ENCODE assay signal across 1 cellular context in the genomic region with DNA sequence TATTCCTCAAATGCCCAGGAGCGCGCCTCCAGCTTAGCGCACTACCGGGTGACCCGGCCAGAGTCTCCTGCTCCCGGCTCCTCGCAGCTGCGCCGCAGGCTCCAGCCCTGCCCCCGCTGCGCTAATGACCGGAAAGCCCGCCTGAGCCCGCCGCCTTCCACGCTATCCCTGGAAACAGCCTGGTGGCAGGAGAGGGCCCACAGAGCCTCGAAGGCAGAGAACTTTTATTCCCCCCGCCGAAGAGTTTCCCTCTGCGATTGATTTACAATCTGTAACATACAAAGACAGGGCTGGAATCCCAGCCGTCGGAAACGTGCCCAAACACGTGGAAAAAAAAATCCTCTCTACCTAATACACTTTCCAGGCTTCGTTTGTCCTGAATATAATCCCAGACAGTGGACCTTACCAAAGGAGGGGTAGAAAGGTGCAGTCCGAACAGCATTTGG.
A peak's percentile ranks its signal among the peaks of the same experiment; 100 is the strongest.
TF ChIP-seq lines count a peak whose summit lies in the region.

No MANE protein-coding gene starts in this region.

TF ChIP-seq in HepG2, 621 proteins besides CTCF, POLR2A, EP300 and RAD21 (continues in another document):
- no peak for TF ChIP-seq ZNF136 (CRISPR knock-in tag; IDR thresholded peaks at IDR 0.05; ENCODE audit: low read depth)
- TF ChIP-seq, protein P1, sequence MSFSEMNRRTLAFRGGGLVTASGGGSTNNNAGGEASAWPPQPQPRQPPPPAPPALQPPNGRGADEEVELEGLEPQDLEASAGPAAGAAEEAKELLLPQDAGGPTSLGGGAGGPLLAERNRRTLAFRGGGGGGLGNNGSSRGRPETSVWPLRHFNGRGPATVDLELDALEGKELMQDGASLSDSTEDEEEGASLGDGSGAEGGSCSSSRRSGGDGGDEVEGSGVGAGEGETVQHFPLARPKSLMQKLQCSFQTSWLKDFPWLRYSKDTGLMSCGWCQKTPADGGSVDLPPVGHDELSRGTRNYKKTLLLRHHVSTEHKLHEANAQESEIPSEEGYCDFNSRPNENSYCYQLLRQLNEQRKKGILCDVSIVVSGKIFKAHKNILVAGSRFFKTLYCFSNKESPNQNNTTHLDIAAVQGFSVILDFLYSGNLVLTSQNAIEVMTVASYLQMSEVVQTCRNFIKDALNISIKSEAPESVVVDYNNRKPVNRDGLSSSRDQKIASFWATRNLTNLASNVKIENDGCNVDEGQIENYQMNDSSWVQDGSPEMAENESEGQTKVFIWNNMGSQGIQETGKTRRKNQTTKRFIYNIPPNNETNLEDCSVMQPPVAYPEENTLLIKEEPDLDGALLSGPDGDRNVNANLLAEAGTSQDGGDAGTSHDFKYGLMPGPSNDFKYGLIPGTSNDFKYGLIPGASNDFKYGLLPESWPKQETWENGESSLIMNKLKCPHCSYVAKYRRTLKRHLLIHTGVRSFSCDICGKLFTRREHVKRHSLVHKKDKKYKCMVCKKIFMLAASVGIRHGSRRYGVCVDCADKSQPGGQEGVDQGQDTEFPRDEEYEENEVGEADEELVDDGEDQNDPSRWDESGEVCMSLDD (CRISPR knock-in tag; IDR thresholded peaks at IDR 0.05; ENCODE audit: borderline replicate concordance), result no peak
- TF ChIP-seq NCOA5 (CRISPR knock-in tag; IDR thresholded peaks at IDR 0.05), result no peak
- TF ChIP-seq ATAD3A (CRISPR knock-in tag; IDR thresholded peaks at IDR 0.05), result no peak
- TF ChIP-seq NCOR1 (IDR thresholded peaks at IDR 0.05; ENCODE audit: borderline replicate concordance, low read length), result no peak
- no peak for TF ChIP-seq ZNF235 (CRISPR knock-in tag; IDR thresholded peaks at IDR 0.05; ENCODE audit: borderline replicate concordance)
- TF ChIP-seq, protein P2, sequence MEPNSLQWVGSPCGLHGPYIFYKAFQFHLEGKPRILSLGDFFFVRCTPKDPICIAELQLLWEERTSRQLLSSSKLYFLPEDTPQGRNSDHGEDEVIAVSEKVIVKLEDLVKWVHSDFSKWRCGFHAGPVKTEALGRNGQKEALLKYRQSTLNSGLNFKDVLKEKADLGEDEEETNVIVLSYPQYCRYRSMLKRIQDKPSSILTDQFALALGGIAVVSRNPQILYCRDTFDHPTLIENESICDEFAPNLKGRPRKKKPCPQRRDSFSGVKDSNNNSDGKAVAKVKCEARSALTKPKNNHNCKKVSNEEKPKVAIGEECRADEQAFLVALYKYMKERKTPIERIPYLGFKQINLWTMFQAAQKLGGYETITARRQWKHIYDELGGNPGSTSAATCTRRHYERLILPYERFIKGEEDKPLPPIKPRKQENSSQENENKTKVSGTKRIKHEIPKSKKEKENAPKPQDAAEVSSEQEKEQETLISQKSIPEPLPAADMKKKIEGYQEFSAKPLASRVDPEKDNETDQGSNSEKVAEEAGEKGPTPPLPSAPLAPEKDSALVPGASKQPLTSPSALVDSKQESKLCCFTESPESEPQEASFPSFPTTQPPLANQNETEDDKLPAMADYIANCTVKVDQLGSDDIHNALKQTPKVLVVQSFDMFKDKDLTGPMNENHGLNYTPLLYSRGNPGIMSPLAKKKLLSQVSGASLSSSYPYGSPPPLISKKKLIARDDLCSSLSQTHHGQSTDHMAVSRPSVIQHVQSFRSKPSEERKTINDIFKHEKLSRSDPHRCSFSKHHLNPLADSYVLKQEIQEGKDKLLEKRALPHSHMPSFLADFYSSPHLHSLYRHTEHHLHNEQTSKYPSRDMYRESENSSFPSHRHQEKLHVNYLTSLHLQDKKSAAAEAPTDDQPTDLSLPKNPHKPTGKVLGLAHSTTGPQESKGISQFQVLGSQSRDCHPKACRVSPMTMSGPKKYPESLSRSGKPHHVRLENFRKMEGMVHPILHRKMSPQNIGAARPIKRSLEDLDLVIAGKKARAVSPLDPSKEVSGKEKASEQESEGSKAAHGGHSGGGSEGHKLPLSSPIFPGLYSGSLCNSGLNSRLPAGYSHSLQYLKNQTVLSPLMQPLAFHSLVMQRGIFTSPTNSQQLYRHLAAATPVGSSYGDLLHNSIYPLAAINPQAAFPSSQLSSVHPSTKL (CRISPR knock-in tag; IDR thresholded peaks at IDR 0.05), result peak; percentile 20; the same call in 1 of the 2 replicates
- 0 out of 2 replicates have a peak, but pooled peaks have one; percentile 42 for TF ChIP-seq ZNF430 (CRISPR knock-in tag; IDR thresholded peaks at IDR 0.05)
- TF ChIP-seq ZNF441 (CRISPR knock-in tag; IDR thresholded peaks at IDR 0.05; ENCODE audit: borderline replicate concordance), result no peak
- no peak for TF ChIP-seq SAP130 (CRISPR knock-in tag; IDR thresholded peaks at IDR 0.05; ENCODE audit: low read depth)
- TF ChIP-seq ZNF747 (CRISPR knock-in tag; IDR thresholded peaks at IDR 0.05; ENCODE audit: borderline replicate concordance), result no peak
- TF ChIP-seq, protein P3, sequence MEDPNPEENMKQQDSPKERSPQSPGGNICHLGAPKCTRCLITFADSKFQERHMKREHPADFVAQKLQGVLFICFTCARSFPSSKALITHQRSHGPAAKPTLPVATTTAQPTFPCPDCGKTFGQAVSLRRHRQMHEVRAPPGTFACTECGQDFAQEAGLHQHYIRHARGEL (CRISPR knock-in tag; IDR thresholded peaks at IDR 0.05), result no peak
- no peak for TF ChIP-seq ZBTB21 (CRISPR knock-in tag; IDR thresholded peaks at IDR 0.05)
- TF ChIP-seq SSRP1 (CRISPR knock-in tag; IDR thresholded peaks at IDR 0.05), result no peak
- no peak for TF ChIP-seq HMG20B (CRISPR knock-in tag; conservative IDR thresholded peaks at IDR 0.05)
- TF ChIP-seq MYC (CRISPR knock-in tag; IDR thresholded peaks at IDR 0.05; ENCODE audit: borderline replicate concordance), result no peak
- TF ChIP-seq REXO4 (CRISPR knock-in tag; IDR thresholded peaks at IDR 0.05; ENCODE audit: borderline replicate concordance), result no peak
- no peak for TF ChIP-seq MAZ (IDR thresholded peaks at IDR 0.05; ENCODE audit: borderline replicate concordance, low read depth, low read length)
- TF ChIP-seq MAZ (CRISPR knock-in tag; IDR thresholded peaks at IDR 0.05; ENCODE audit: low read depth), result peak; percentile 46; the same call in 1 of the 2 replicates
- TF ChIP-seq ZNF720 (CRISPR knock-in tag; IDR thresholded peaks at IDR 0.05), result no peak
- TF ChIP-seq TBX2 (CRISPR knock-in tag; IDR thresholded peaks at IDR 0.05; ENCODE audit: borderline replicate concordance), result peak; percentile 29; the same call in 1 of the 2 replicates
- no peak for TF ChIP-seq ZNF367 (CRISPR knock-in tag; IDR thresholded peaks at IDR 0.05; ENCODE audit: borderline replicate concordance)
- TF ChIP-seq POLR2AphosphoS2 (IDR thresholded peaks at IDR 0.05; ENCODE audit: low read depth, low read length), result no peak
- no peak for TF ChIP-seq TGIF2 (CRISPR knock-in tag; IDR thresholded peaks at IDR 0.05)
- TF ChIP-seq ZFP62 (CRISPR knock-in tag; IDR thresholded peaks at IDR 0.05), result no peak
- TF ChIP-seq ZNF788 (CRISPR knock-in tag; IDR thresholded peaks at IDR 0.05; ENCODE audit: borderline replicate concordance), result no peak; the same call in 1 of the 2 replicates
- TF ChIP-seq EZH2 (conservative IDR thresholded peaks at IDR 0.05; ENCODE audit: low read depth, low read length), result 0 out of 2 replicates have a peak, but pooled peaks have one; percentile 22
- TF ChIP-seq POLR2G (IDR thresholded peaks at IDR 0.05; ENCODE audit: low read depth, low read length), result no peak
- TF ChIP-seq ZNF792 (CRISPR knock-in tag; IDR thresholded peaks at IDR 0.05), result no peak
- TF ChIP-seq, protein P4, sequence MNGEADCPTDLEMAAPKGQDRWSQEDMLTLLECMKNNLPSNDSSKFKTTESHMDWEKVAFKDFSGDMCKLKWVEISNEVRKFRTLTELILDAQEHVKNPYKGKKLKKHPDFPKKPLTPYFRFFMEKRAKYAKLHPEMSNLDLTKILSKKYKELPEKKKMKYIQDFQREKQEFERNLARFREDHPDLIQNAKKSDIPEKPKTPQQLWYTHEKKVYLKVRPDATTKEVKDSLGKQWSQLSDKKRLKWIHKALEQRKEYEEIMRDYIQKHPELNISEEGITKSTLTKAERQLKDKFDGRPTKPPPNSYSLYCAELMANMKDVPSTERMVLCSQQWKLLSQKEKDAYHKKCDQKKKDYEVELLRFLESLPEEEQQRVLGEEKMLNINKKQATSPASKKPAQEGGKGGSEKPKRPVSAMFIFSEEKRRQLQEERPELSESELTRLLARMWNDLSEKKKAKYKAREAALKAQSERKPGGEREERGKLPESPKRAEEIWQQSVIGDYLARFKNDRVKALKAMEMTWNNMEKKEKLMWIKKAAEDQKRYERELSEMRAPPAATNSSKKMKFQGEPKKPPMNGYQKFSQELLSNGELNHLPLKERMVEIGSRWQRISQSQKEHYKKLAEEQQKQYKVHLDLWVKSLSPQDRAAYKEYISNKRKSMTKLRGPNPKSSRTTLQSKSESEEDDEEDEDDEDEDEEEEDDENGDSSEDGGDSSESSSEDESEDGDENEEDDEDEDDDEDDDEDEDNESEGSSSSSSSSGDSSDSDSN (CRISPR knock-in tag; IDR thresholded peaks at IDR 0.05), result peak; percentile 62; the same call in 1 of the 2 replicates
- no peak for TF ChIP-seq PAF1 (CRISPR knock-in tag; IDR thresholded peaks at IDR 0.05)
- TF ChIP-seq, protein P5, sequence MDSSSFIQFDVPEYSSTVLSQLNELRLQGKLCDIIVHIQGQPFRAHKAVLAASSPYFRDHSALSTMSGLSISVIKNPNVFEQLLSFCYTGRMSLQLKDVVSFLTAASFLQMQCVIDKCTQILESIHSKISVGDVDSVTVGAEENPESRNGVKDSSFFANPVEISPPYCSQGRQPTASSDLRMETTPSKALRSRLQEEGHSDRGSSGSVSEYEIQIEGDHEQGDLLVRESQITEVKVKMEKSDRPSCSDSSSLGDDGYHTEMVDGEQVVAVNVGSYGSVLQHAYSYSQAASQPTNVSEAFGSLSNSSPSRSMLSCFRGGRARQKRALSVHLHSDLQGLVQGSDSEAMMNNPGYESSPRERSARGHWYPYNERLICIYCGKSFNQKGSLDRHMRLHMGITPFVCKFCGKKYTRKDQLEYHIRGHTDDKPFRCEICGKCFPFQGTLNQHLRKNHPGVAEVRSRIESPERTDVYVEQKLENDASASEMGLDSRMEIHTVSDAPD (CRISPR knock-in tag; IDR thresholded peaks at IDR 0.05), result no peak
- no peak for TF ChIP-seq RFX1 (IDR thresholded peaks at IDR 0.05)
- TF ChIP-seq, protein P6, sequence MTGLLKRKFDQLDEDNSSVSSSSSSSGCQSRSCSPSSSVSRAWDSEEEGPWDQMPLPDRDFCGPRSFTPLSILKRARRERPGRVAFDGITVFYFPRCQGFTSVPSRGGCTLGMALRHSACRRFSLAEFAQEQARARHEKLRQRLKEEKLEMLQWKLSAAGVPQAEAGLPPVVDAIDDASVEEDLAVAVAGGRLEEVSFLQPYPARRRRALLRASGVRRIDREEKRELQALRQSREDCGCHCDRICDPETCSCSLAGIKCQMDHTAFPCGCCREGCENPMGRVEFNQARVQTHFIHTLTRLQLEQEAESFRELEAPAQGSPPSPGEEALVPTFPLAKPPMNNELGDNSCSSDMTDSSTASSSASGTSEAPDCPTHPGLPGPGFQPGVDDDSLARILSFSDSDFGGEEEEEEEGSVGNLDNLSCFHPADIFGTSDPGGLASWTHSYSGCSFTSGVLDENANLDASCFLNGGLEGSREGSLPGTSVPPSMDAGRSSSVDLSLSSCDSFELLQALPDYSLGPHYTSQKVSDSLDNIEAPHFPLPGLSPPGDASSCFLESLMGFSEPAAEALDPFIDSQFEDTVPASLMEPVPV (CRISPR knock-in tag; IDR thresholded peaks at IDR 0.05), result no peak
- TF ChIP-seq ZBTB20 (CRISPR knock-in tag; IDR thresholded peaks at IDR 0.05; ENCODE audit: borderline replicate concordance, low read depth), result no peak
- no peak for TF ChIP-seq MAF1 (CRISPR knock-in tag; IDR thresholded peaks at IDR 0.05; ENCODE audit: borderline replicate concordance)
- no peak for TF ChIP-seq SMAD1 (CRISPR knock-in tag; IDR thresholded peaks at IDR 0.05; ENCODE audit: borderline replicate concordance, low read depth)
- TF ChIP-seq AKAP8 (CRISPR knock-in tag; IDR thresholded peaks at IDR 0.05), result no peak
- TF ChIP-seq BCL6 (CRISPR knock-in tag; IDR thresholded peaks at IDR 0.05), result peak; percentile 85
- no peak for TF ChIP-seq RBM22 (optimal IDR thresholded peaks at IDR 0.05; ENCODE audit: low read length)
- TF ChIP-seq HOXD1 (CRISPR knock-in tag; IDR thresholded peaks at IDR 0.05), result no peak
- TF ChIP-seq EED (CRISPR knock-in tag; IDR thresholded peaks at IDR 0.05), result 0 out of 2 replicates have a peak, but pooled peaks have one; percentile 66
- TF ChIP-seq, protein P7, sequence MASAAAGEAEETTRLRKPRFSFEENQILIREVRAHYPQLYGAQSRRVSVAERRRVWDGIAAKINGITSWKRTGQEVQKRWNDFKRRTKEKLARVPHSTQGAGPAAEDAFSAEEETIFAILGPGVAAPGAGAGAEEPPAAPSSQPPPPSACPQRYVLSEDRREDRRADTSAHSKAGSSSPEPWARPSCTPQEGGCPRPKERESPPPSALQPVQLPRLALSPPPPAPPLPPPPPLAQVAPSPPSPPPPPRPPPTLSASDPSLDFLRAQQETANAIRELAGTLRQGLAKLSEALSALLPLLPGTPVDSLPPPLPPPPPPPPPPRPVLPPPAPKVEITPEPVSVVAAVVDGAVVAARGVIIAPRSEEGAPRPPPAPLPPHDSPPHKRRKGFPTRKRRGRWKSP (CRISPR knock-in tag; IDR thresholded peaks at IDR 0.05), result peak; percentile 80
- TF ChIP-seq KDM4B (CRISPR knock-in tag; IDR thresholded peaks at IDR 0.05), result no peak
- TF ChIP-seq, protein P8, sequence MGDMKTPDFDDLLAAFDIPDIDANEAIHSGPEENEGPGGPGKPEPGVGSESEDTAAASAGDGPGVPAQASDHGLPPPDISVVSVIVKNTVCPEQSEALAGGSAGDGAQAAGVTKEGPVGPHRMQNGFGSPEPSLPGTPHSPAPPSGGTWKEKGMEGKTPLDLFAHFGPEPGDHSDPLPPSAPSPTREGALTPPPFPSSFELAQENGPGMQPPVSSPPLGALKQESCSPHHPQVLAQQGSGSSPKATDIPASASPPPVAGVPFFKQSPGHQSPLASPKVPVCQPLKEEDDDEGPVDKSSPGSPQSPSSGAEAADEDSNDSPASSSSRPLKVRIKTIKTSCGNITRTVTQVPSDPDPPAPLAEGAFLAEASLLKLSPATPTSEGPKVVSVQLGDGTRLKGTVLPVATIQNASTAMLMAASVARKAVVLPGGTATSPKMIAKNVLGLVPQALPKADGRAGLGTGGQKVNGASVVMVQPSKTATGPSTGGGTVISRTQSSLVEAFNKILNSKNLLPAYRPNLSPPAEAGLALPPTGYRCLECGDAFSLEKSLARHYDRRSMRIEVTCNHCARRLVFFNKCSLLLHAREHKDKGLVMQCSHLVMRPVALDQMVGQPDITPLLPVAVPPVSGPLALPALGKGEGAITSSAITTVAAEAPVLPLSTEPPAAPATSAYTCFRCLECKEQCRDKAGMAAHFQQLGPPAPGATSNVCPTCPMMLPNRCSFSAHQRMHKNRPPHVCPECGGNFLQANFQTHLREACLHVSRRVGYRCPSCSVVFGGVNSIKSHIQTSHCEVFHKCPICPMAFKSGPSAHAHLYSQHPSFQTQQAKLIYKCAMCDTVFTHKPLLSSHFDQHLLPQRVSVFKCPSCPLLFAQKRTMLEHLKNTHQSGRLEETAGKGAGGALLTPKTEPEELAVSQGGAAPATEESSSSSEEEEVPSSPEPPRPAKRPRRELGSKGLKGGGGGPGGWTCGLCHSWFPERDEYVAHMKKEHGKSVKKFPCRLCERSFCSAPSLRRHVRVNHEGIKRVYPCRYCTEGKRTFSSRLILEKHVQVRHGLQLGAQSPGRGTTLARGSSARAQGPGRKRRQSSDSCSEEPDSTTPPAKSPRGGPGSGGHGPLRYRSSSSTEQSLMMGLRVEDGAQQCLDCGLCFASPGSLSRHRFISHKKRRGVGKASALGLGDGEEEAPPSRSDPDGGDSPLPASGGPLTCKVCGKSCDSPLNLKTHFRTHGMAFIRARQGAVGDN (CRISPR knock-in tag; IDR thresholded peaks at IDR 0.05), result peak; percentile 69
- TF ChIP-seq GABPB1 (CRISPR knock-in tag; IDR thresholded peaks at IDR 0.05), result peak; percentile 59; the same call in 1 of the 2 replicates
- no peak for TF ChIP-seq ZNF850 (CRISPR knock-in tag; conservative IDR thresholded peaks at IDR 0.05)
- TF ChIP-seq RBFOX2 (IDR thresholded peaks at IDR 0.05; ENCODE audit: low read depth, low read length), result peak; percentile 58; the same call in 1 of the 2 replicates
- TF ChIP-seq ZNF160 (CRISPR knock-in tag; IDR thresholded peaks at IDR 0.05), result no peak
- no peak for TF ChIP-seq ZFP41 (CRISPR knock-in tag; IDR thresholded peaks at IDR 0.05; ENCODE audit: borderline replicate concordance)
